ENCODE assay signal across 26 cellular contexts in the genomic region with DNA sequence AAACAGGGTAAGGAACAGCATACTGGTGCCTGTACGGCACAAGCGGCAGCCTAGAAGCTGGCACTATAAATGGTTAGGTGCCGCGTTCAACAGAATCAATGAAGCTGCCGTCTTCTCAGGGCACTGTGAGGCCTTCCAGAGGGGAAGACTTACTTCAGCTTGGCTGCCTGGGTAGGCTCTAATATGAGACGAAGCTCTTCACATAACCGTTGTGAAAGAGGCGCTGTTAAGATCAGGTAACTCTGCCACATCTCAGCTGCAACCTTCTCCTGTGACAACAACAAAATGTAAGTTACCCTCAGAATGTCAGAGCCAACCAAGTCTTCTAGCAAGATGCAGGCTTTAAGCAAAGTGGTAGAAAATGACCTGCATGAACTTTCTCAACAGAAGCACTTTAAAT.
"Had no signal": no experiment of that assay in that cellular context is flagged by ENCODE, and none has a peak within 500 bp of the region (broad histone marks: within the 10 kb centered on the region; RNA-seq: fewer than 3 reads in every experiment).

No MANE protein-coding gene starts in this region.

- H3K27me3 Mint-ChIP-seq: naive thymus-derived CD8-positive, alpha-beta T cell; natural killer cell treated with Interleukin-12 subunit alpha and Interleukin-12 subunit beta and Interleukin-15 and Interleukin-18, amount 100 ng/mL, for 72 hours; progenitor cell of endocrine pancreas; stimulated activated naive B cell treated with anti-CD40 and anti-IgM and Interleukin-4, amounts not matched to agents 10 μg/mL and 1 μg/mL and 100 μg/mL, for 72 hours; stimulated activated naive CD8-positive, alpha-beta T cell treated with anti-CD3 and anti-CD28 coated beads, Interleukin-15, Interleukin-2, amounts not matched to agents 100 ng/mL and 50 ng/mL, for 24 hours had no signal

- H3K9me3 ChIP-seq: neutrophil, psoas muscle, right lobe of liver, sigmoid colon, stomach, thoracic aorta, thyroid gland, tibial nerve, upper lobe of left lung, vagina had no signal

- DNase-seq: naive thymus-derived CD8-positive, alpha-beta T cell; nucleus accumbens; posterior cingulate gyrus; psoas muscle; right cardiac atrium; right lobe of liver; sigmoid colon; small intestine; stimulated activated CD4-positive, alpha-beta T cell treated with anti-CD3 and anti-CD28 coated beads, Interleukin-15, amount 100 ng/mL, for 24 hours; stimulated activated CD4-positive, alpha-beta T cell treated with anti-CD3 and anti-CD28 coated beads, Interleukin-2, amount 100 ng/mL, for 24 hours; stimulated activated CD4-positive, alpha-beta T cell treated with anti-CD3 and anti-CD28 coated beads, Interleukin-2, amount 100 ng/mL, for 48 hours; stimulated activated CD4-positive, alpha-beta T cell treated with anti-CD3 and anti-CD28 coated beads, Interleukin-4, amount 100 ng/mL, for 24 hours; stimulated activated naive B cell treated with anti-CD40 and anti-IgM and Interleukin-4, amounts not matched to agents 10 μg/mL and 1 μg/mL and 100 μg/mL, for 72 hours; stimulated activated naive CD4-positive, alpha-beta T cell treated with Interleukin-2 at 50 U/mL for 16 hours; stomach; thyroid gland; upper lobe of left lung had no signal

- H3K4me3 Mint-ChIP-seq: naive thymus-derived CD8-positive, alpha-beta T cell; natural killer cell treated with Interleukin-12 subunit alpha and Interleukin-12 subunit beta and Interleukin-15 and Interleukin-18, amount 100 ng/mL, for 72 hours; stimulated activated effector memory CD8-positive, alpha-beta T cell treated with anti-CD3 and anti-CD28 coated beads, Interleukin-12 subunit alpha, Interleukin-12 subunit beta, amount 100 ng/mL, for 72 hours; stimulated activated naive B cell treated with anti-CD40 and anti-IgM and Interleukin-4, amounts not matched to agents 10 μg/mL and 1 μg/mL and 100 μg/mL, for 72 hours; stimulated activated naive CD8-positive, alpha-beta T cell treated with anti-CD3 and anti-CD28 coated beads, Interleukin-15, Interleukin-2, amounts not matched to agents 100 ng/mL and 50 ng/mL, for 24 hours had no signal

- H3K4me3 ChIP-seq: psoas muscle, right lobe of liver, sigmoid colon, stomach, thoracic aorta, thyroid gland, tibial nerve, upper lobe of left lung, vagina had no signal

- H3K4me1 ChIP-seq: parathyroid adenoma, psoas muscle, right lobe of liver, sigmoid colon, stomach, thyroid gland, tibial nerve, upper lobe of left lung, vagina had no signal

- H3K27me3 ChIP-seq: neutrophil, right lobe of liver, sigmoid colon, stomach, thyroid gland, tibial nerve, upper lobe of left lung, vagina had no signal

- H3K9me3 Mint-ChIP-seq: naive thymus-derived CD8-positive, alpha-beta T cell; natural killer cell treated with Interleukin-12 subunit alpha and Interleukin-12 subunit beta and Interleukin-15 and Interleukin-18, amount 100 ng/mL, for 72 hours; stimulated activated effector memory CD8-positive, alpha-beta T cell treated with anti-CD3 and anti-CD28 coated beads, Interleukin-12 subunit alpha, Interleukin-12 subunit beta, amount 100 ng/mL, for 72 hours; stimulated activated naive B cell treated with anti-CD40 and anti-IgM and Interleukin-4, amounts not matched to agents 10 μg/mL and 1 μg/mL and 100 μg/mL, for 72 hours; stimulated activated naive CD8-positive, alpha-beta T cell treated with anti-CD3 and anti-CD28 coated beads, Interleukin-15, Interleukin-2, amounts not matched to agents 100 ng/mL and 50 ng/mL, for 24 hours had no signal

- H3K27ac Mint-ChIP-seq: natural killer cell treated with Interleukin-12 subunit alpha and Interleukin-12 subunit beta and Interleukin-15 and Interleukin-18, amount 100 ng/mL, for 72 hours; progenitor cell of endocrine pancreas; stimulated activated effector memory CD8-positive, alpha-beta T cell treated with anti-CD3 and anti-CD28 coated beads, Interleukin-12 subunit alpha, Interleukin-12 subunit beta, amount 100 ng/mL, for 72 hours; stimulated activated naive B cell treated with anti-CD40 and anti-IgM and Interleukin-4, amounts not matched to agents 10 μg/mL and 1 μg/mL and 100 μg/mL, for 72 hours; stimulated activated naive CD8-positive, alpha-beta T cell treated with anti-CD3 and anti-CD28 coated beads, Interleukin-15, Interleukin-2, amounts not matched to agents 100 ng/mL and 50 ng/mL, for 24 hours had no signal

- H3K4me1 Mint-ChIP-seq: naive thymus-derived CD8-positive, alpha-beta T cell; stimulated activated effector memory CD8-positive, alpha-beta T cell treated with anti-CD3 and anti-CD28 coated beads, Interleukin-12 subunit alpha, Interleukin-12 subunit beta, amount 100 ng/mL, for 72 hours; stimulated activated naive B cell treated with anti-CD40 and anti-IgM and Interleukin-4, amounts not matched to agents 10 μg/mL and 1 μg/mL and 100 μg/mL, for 72 hours had no signal

- H3K27ac ChIP-seq: neutrophil, parathyroid adenoma, psoas muscle, right lobe of liver, sigmoid colon, stomach, thoracic aorta, thyroid gland, tibial nerve, upper lobe of left lung, vagina had no signal

- ATAC-seq: naive thymus-derived CD8-positive, alpha-beta T cell; natural killer cell treated with Interleukin-12 subunit alpha and Interleukin-12 subunit beta and Interleukin-15 and Interleukin-18, amount 100 ng/mL, for 72 hours; right cardiac atrium; right lobe of liver; stimulated activated effector memory CD8-positive, alpha-beta T cell treated with anti-CD3 and anti-CD28 coated beads, Interleukin-12 subunit alpha, Interleukin-12 subunit beta, amount 100 ng/mL, for 72 hours; stimulated activated naive B cell treated with anti-CD40 and anti-IgM and Interleukin-4, amounts not matched to agents 10 μg/mL and 1 μg/mL and 100 μg/mL, for 72 hours had no signal
